17 cellular contexts compared by ENCODE assay signal in the genomic region with DNA sequence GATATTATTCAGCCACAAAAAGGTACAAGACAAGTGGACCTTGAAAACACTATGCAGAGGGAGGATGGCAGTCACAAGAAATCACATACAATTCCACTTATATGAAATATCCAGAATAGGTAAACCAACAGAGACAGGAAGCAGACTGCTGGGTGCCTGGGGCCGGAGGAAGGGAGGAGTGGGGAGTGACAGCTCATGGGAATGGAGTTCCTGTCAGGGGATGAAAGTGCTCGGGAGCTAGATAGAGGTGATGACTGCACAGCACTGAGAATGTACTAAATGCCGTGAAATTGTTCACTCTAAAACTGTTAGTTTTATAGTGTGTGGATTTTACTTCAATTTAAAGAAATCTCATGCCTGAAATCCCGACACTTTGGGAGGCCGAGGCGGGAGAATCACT.
DNase-seq lines count a peak whose midpoint lies in the region; ATAC-seq and TF ChIP-seq lines count a peak whose summit lies in the region.
"Had no signal": no experiment of that assay in that cellular context is flagged by ENCODE, and none has a peak within 500 bp of the region (broad histone marks: within the 10 kb centered on the region; RNA-seq: fewer than 3 reads in every experiment).

No MANE protein-coding gene starts in this region.

- H3K27me3 Mint-ChIP-seq in activated naive CD4-positive, alpha-beta T cell treated with anti-CD3 and anti-CD28 coated beads, Interleukin-2, amount 50 U/mL, for 24 hours: no peaks in the 10 kb centered on the region
- no peaks in the 10 kb centered on the region for H3K27me3 Mint-ChIP-seq in effector memory CD8-positive, alpha-beta T cell

- H3K4me3 Mint-ChIP-seq in activated naive CD4-positive, alpha-beta T cell treated with anti-CD3 and anti-CD28 coated beads, Interleukin-2, amount 50 U/mL, for 24 hours: peak overlapping the region; percentile 2
- H3K4me3 Mint-ChIP-seq in effector memory CD8-positive, alpha-beta T cell: peak overlapping the region; percentile 69 to 71

- TF ChIP-seq RAD21 in IMR-90 (IDR thresholded peaks at IDR 0.05; ENCODE audit: low read length): no peak

- in situ Hi-C loops in IMR-90 (cut with MboI; ENCODE audit: low sequenced_read_pairs): loop anchor here (5.0 kb wide), 1 partner anchor 50 kb away; no protein-coding TSS in a partner anchor

- H3K27ac ChIP-seq in IMR-90 (ENCODE audit: insufficient read depth, low read length) (no peak overlapping the region), smooth muscle cell (ENCODE audit: low read depth) (no peak overlapping the region), left lung (no peak overlapping the region)
- H3K27ac ChIP-seq: esophagus muscularis mucosa, psoas muscle had no signal

- H2AFZ ChIP-seq in IMR-90 (replicated peaks; ENCODE audit: low read length, poor library complexity): peak overlapping the region; percentile 15
- no peak overlapping the region for H2AFZ ChIP-seq in smooth muscle cell (ENCODE audit: low read depth)

- peak overlapping the region in 1 of 2 experiments; percentile 37; a peak in 2 of 4 replicates for H4K8ac ChIP-seq in IMR-90 (ENCODE audit: low read depth in 2 of 2, low read length in 2 of 2)

- H2BK120ac ChIP-seq in IMR-90 (ENCODE audit: low read depth, low read length): peak overlapping the region; percentile 30; the same call in 1 of the 2 replicates

- peak overlapping the region; percentile 41; the same call in 1 of the 2 replicates for H3K4ac ChIP-seq in IMR-90 (ENCODE audit: low read depth, low read length)

- no peaks in the 10 kb centered on the region for H3K9me3 ChIP-seq in IMR-90 (ENCODE audit: control insufficient read depth, insufficient read depth, low read length)
- H3K9me3 ChIP-seq in smooth muscle cell (replicated peaks; ENCODE audit: low read depth): no peaks in the 10 kb centered on the region
- no peaks in the 10 kb centered on the region for H3K9me3 ChIP-seq in left lung
- H3K9me3 ChIP-seq: esophagus muscularis mucosa, mucosa of descending colon, psoas muscle had no signal

- H3K36me3 ChIP-seq in IMR-90 (ENCODE audit: control insufficient read depth, insufficient read depth, low read length) (no peaks in the 10 kb centered on the region), smooth muscle cell (ENCODE audit: low read depth) (no peaks in the 10 kb centered on the region), left lung (no peaks in the 10 kb centered on the region)
- H3K36me3 ChIP-seq: esophagus muscularis mucosa had no signal

- no peak overlapping the region for H3K18ac ChIP-seq in IMR-90 (ENCODE audit: low read depth, low read length)

- no peak overlapping the region for H4K5ac ChIP-seq in IMR-90 (ENCODE audit: low read depth, low read length)

- WGBS in IMR-90 (ENCODE audit: extremely low coverage in 2 of 2, insufficient read length in 1 of 2), 2 experiments: no CpG with 5 or more reads among the region's 6 CpGs
- WGBS in smooth muscle cell (ENCODE audit: low lambda C conversion rate): 61% methylated on average over 6 of the region's 6 CpGs

- H3K14ac ChIP-seq in IMR-90 (replicated peaks; ENCODE audit: low read depth, low read length): no peak overlapping the region; the same call in 1 of the 2 replicates

- no peak overlapping the region for H3K27ac Mint-ChIP-seq in activated naive CD4-positive, alpha-beta T cell treated with anti-CD3 and anti-CD28 coated beads, Interleukin-2, amount 50 U/mL, for 24 hours
- H3K27ac Mint-ChIP-seq in effector memory CD8-positive, alpha-beta T cell: peak overlapping the region in 1 of 2 donors; percentile 72

- H3K9ac ChIP-seq in IMR-90 (ENCODE audit: low read depth, low read length) (no peak overlapping the region), smooth muscle cell (ENCODE audit: low read depth) (no peak overlapping the region)

- H2BK5ac ChIP-seq in IMR-90 (ENCODE audit: low read depth, low read length, poor library complexity, severe bottlenecking): peak overlapping the region; percentile 24

- intact Hi-C loops in IMR-90 (cut with micrococcal nuclease): no loop called here
- intact Hi-C loops in left lung (cut with DNase I): no loop called here

- no peaks in the 10 kb centered on the region for H3K27me3 ChIP-seq in IMR-90 (ENCODE audit: control insufficient read depth, insufficient read depth, low read length)
- H3K27me3 ChIP-seq in smooth muscle cell (ENCODE audit: low read depth): no peaks in the 10 kb centered on the region
- H3K27me3 ChIP-seq in left lung: peaks cover 0 to 13% of the 10 kb centered on the region in 2 donors

- ATAC-seq in IMR-90 (ENCODE audit: low read depth) (peak; percentile 56; the same call in 1 of the 2 replicates), left lung (no peak)
- no peak for ATAC-seq in effector memory CD8-positive, alpha-beta T cell (replicated peaks)
- ATAC-seq: mucosa of descending colon, psoas muscle had no signal

- TF ChIP-seq POLR2A in IMR-90 (IDR thresholded peaks at IDR 0.05; ENCODE audit: low read depth, low read length): no peak

- H3K4me2 ChIP-seq in IMR-90 (ENCODE audit: low read depth, low read length): no peak overlapping the region
- H3K4me2 ChIP-seq in smooth muscle cell: peak overlapping the region; percentile 46

- H3K23ac ChIP-seq in IMR-90 (ENCODE audit: low read depth, low read length): no peak overlapping the region

- H3K56ac ChIP-seq in IMR-90 (ENCODE audit: extremely low read depth, insufficient read depth, low read length): no peak overlapping the region

- H3K4me1 Mint-ChIP-seq in activated naive CD4-positive, alpha-beta T cell treated with anti-CD3 and anti-CD28 coated beads, Interleukin-2, amount 50 U/mL, for 24 hours: peaks cover 70% of the 10 kb centered on the region
- H3K4me1 Mint-ChIP-seq in effector memory CD8-positive, alpha-beta T cell (ENCODE audit: low read depth in 2 of 2): peaks cover 51 to 53% of the 10 kb centered on the region in 2 donors

- H3K9me1 ChIP-seq in IMR-90 (ENCODE audit: insufficient read depth, low read length): peaks cover 9% of the 10 kb centered on the region; the same call in 1 of the 2 replicates

- peak overlapping the region; percentile 15 for H2AK9ac ChIP-seq in IMR-90 (replicated peaks; ENCODE audit: low read depth, low read length, poor library complexity)

- no peaks in the 10 kb centered on the region for H3F3A ChIP-seq in smooth muscle cell (ENCODE audit: low read depth)

- H3K4me3 ChIP-seq in IMR-90 (ENCODE audit: insufficient read depth, low read depth, low read length) (no peak overlapping the region), smooth muscle cell (no peak overlapping the region), left lung (no peak overlapping the region)
- H3K4me3 ChIP-seq: esophagus muscularis mucosa, mucosa of descending colon, psoas muscle had no signal

- POLR2A ChIA-PET in IMR-90 (lab: Charles Lee; ENCODE audit: unreplicated experiment): no interaction called here

- no peaks in the 10 kb centered on the region for H3K36me3 Mint-ChIP-seq in activated naive CD4-positive, alpha-beta T cell treated with anti-CD3 and anti-CD28 coated beads, Interleukin-2, amount 50 U/mL, for 24 hours
- peaks cover 8% of the 10 kb centered on the region for H3K36me3 Mint-ChIP-seq in effector memory CD8-positive, alpha-beta T cell (ENCODE audit: insufficient read depth)

- H3K4me1 ChIP-seq in IMR-90 (ENCODE audit: control insufficient read depth, insufficient read depth, low read length) (peaks cover 11% of the 10 kb centered on the region), smooth muscle cell (ENCODE audit: low read depth) (peaks cover 4% of the 10 kb centered on the region), left lung (peaks cover 0 to 26% of the 10 kb centered on the region in 2 donors)
- H3K4me1 ChIP-seq: psoas muscle had no signal

- no TSS peak for BruUV-seq in IMR-90 (replicated peaks; lab: Mats Ljungman, UMichigan)

- H3K79me2 ChIP-seq in smooth muscle cell (ENCODE audit: low read depth): no peaks in the 10 kb centered on the region

- H4K20me1 ChIP-seq in IMR-90 (ENCODE audit: insufficient read depth, low read length) (no peaks in the 10 kb centered on the region), smooth muscle cell (ENCODE audit: low read depth) (no peaks in the 10 kb centered on the region)

- H2BK20ac ChIP-seq in IMR-90 (ENCODE audit: low read depth, low read length): peak overlapping the region; percentile 67

- no peaks in the 10 kb centered on the region for H3K79me1 ChIP-seq in IMR-90 (ENCODE audit: low read depth in 1 of 2, low read length in 2 of 2)

- TF ChIP-seq CTCF in IMR-90 (conservative IDR thresholded peaks at IDR 0.05; ENCODE audit: low read depth, low read length) (no peak), smooth muscle cell (IDR thresholded peaks at IDR 0.05; ENCODE audit: borderline replicate concordance, insufficient read depth, poor library complexity, severe bottlenecking) (no peak), left lung (IDR thresholded peaks at IDR 0.05) (no peak)

- H2AK5ac ChIP-seq in IMR-90 (ENCODE audit: low read depth, low read length): no peak overlapping the region

- CTCF ChIA-PET in IMR-90 (lab: Yijun Ruan, JAX): no interaction called here

- 0 out of 3 replicates have a peak overlapping the region, but pooled peaks have one; percentile 79 for H2BK15ac ChIP-seq in IMR-90 (ENCODE audit: low read depth, low read length)

- H3K9me3 Mint-ChIP-seq in activated naive CD4-positive, alpha-beta T cell treated with anti-CD3 and anti-CD28 coated beads, Interleukin-2, amount 50 U/mL, for 24 hours: no peaks in the 10 kb centered on the region
- no peaks in the 10 kb centered on the region for H3K9me3 Mint-ChIP-seq in effector memory CD8-positive, alpha-beta T cell

- no peak overlapping the region for H4K91ac ChIP-seq in IMR-90 (ENCODE audit: insufficient read depth, low read depth, low read length)

- dilution Hi-C loops in IMR-90 (cut with HindIII; ENCODE audit: low sequenced_read_pairs, unreplicated experiment): no loop called here

- DNase-seq in activated naive CD4-positive, alpha-beta T cell treated with anti-CD3 and anti-CD28 coated beads, Interleukin-2, amount 50 U/mL, for 16 hours: no peak
- DNase-seq in IMR-90 (peak; percentile 36), smooth muscle cell (lab: John Stamatoyannopoulos, UW; ENCODE audit: unreplicated experiment) (no peak), left lung (no peak), NK-92 (lab: John Stamatoyannopoulos, UW; ENCODE audit: unreplicated experiment) (no peak)
- no peak for DNase-seq in effector memory CD8-positive, alpha-beta T cell
- no peak for DNase-seq in effector CD8-positive, alpha-beta T cell (lab: John Stamatoyannopoulos, UW)
- DNase-seq: activated T-cell treated with anti-CD3 and anti-CD28 coated beads, Interleukin-2, amount 50 U/mL, for 48 hours; amniotic stem cell; cortex of kidney; head of caudate nucleus; kidney; mucosa of descending colon; NK-92 treated with Interleukin-12 subunit alpha and Interleukin-12 subunit beta, amount 100 ng/mL, for 24 hours had no signal

TF ChIP-seq in IMR-90, 13 proteins besides CTCF, POLR2A, EP300 and RAD21 (continues in another document):
- TF ChIP-seq FOS (IDR thresholded peaks at IDR 0.05; ENCODE audit: low read depth, low read length) (no peak), RCOR1 (IDR thresholded peaks at IDR 0.05; ENCODE audit: insufficient replicate concordance, low read length) (no peak), SMC3 (IDR thresholded peaks at IDR 0.05; ENCODE audit: low read depth, low read length) (no peak), MAZ (IDR thresholded peaks at IDR 0.05; ENCODE audit: borderline replicate concordance, low read depth, low read length) (no peak)
